26 cellular contexts compared by ENCODE assay signal in the genomic region with DNA sequence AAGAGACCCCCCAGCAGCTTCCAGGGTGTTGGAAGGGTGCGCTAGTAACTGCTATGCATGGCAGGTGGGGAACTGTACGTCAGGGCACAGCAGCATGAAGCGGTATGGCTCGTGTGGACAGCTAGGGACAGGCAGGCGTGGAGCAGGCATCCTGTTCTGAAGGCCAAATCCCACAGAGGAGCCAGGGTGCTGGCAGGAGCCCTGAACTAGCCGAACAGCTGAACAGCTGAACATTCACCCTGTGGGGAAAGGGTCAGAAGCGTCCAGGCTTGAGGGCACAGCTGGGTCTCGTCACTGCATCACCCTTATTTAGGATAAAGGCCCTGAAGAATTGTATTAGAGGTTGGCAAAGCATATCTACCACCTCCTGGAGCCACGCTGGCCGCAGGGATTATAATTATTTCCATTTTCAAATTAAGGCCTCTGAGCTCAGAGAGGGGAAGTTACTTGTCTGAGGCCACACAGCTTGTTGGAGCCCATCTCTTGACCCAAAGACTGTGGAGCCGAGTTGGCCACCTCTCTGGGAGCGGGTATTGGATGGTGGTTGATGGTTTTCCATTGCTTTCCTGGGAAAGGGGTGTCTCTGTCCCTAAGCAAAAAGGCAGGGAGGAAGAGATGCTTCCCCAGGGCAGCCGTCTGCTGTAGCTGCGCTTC. TPM values are rescaled to one million over a fixed set of nuclear protein-coding genes. Genes with fewer than 3 reads are reported as not detected.
DNase-seq lines count a peak whose midpoint lies in the region; ATAC-seq and TF ChIP-seq lines count a peak whose summit lies in the region.
"Had no signal": no experiment of that assay in that cellular context is flagged by ENCODE, and none has a peak within 500 bp of the region (broad histone marks: within the 10 kb centered on the region; RNA-seq: fewer than 3 reads in every experiment).

No MANE protein-coding gene starts in this region.

- no CpG with 5 or more reads among the region's 14 CpGs for WGBS in neuronal stem cell (ENCODE audit: extremely low coverage in 2 of 2, insufficient read length in 2 of 2, insufficient replicate concordance in 1 of 2), 2 donors

- H3K9me3 ChIP-seq in Panc1 (ENCODE audit: control insufficient read depth, insufficient read depth, low read depth, low read length) (no peaks in the 10 kb centered on the region), neuronal stem cell (replicated peaks in 1 of 2; ENCODE audit: control insufficient read depth in 2 of 2, insufficient read depth in 1 of 2, low read depth in 1 of 2, low read length in 2 of 2) (no peaks in the 10 kb centered on the region), skeletal muscle tissue (ENCODE audit: control insufficient read depth in 3 of 3, low read length in 3 of 3) (no peaks in the 10 kb centered on the region)
- H3K9me3 ChIP-seq: BLaER1 had no signal

- H4K91ac ChIP-seq in neuronal stem cell (ENCODE audit: low read depth, low read length, poor library complexity) = no peak overlapping the region

- no peaks in the 10 kb centered on the region for H3K4me1 ChIP-seq in Panc1 (ENCODE audit: control insufficient read depth, insufficient read depth, low read length)
- peaks cover 0 to 12% of the 10 kb centered on the region in 2 donors for H3K4me1 ChIP-seq in neuronal stem cell (ENCODE audit: control insufficient read depth in 2 of 2, insufficient read depth in 1 of 2, low read depth in 1 of 2, low read length in 2 of 2)
- peaks cover 8 to 13% (median 10%) of the 10 kb centered on the region in 3 donors for H3K4me1 ChIP-seq in skeletal muscle tissue (ENCODE audit: control insufficient read depth in 3 of 3, insufficient read depth in 3 of 3, low read length in 3 of 3)
- H3K4me1 ChIP-seq: BLaER1 had no signal

- H3K9me3 Mint-ChIP-seq in glutamatergic neuron (ENCODE audit: unreplicated experiment) = peaks cover 5% of the 10 kb centered on the region
- H3K9me3 Mint-ChIP-seq: CD4-positive, alpha-beta T cell; H9; HFFc6 had no signal

- H2BK15ac ChIP-seq in neuronal stem cell (ENCODE audit: low read length) = no peak overlapping the region

- no peak overlapping the region for H3K4ac ChIP-seq in neuronal stem cell (ENCODE audit: low read length)

- POLR2A ChIA-PET in Panc1 (lab: Charles Lee) = no interaction called here

- no peak overlapping the region for H2BK5ac ChIP-seq in neuronal stem cell (ENCODE audit: low read length)

- no peaks in the 10 kb centered on the region for H3K36me3 ChIP-seq in Panc1 (ENCODE audit: control insufficient read depth, insufficient read depth, low read length)
- H3K36me3 ChIP-seq in neuronal stem cell (replicated peaks in 1 of 2; ENCODE audit: control insufficient read depth in 2 of 2, insufficient read depth in 2 of 2, low read length in 2 of 2) = no peaks in the 10 kb centered on the region
- H3K36me3 ChIP-seq in skeletal muscle tissue (ENCODE audit: control insufficient read depth in 3 of 3, insufficient read depth in 3 of 3, low read length in 3 of 3) = peaks cover 4 to 26% (median 14%) of the 10 kb centered on the region in 3 donors
- H3K36me3 ChIP-seq: BLaER1 had no signal

- no peak overlapping the region for H3K9ac ChIP-seq in neuronal stem cell (ENCODE audit: low read depth, low read length, poor library complexity)
- H3K9ac ChIP-seq in skeletal muscle tissue (ENCODE audit: low read depth in 1 of 3, low read length in 3 of 3) = peak overlapping the region in 2 of 3 donors; percentile 24 to 57
- H3K9ac ChIP-seq: BLaER1, GM23248 had no signal

- H3K23ac ChIP-seq in neuronal stem cell (ENCODE audit: low read depth, low read length, poor library complexity) = no peak overlapping the region

- no peaks in the 10 kb centered on the region for H3K79me1 ChIP-seq in neuronal stem cell (ENCODE audit: low read depth, low read length)

- no peaks in the 10 kb centered on the region for H3K4me1 Mint-ChIP-seq in glutamatergic neuron (ENCODE audit: low read depth, unreplicated experiment)

- H3K27ac Mint-ChIP-seq in glutamatergic neuron (ENCODE audit: unreplicated experiment) = peak overlapping the region; percentile 20
- H3K27ac Mint-ChIP-seq: CD4-positive, alpha-beta T cell; H9; HFFc6 had no signal

- no peak overlapping the region for H4K8ac ChIP-seq in neuronal stem cell (ENCODE audit: low read depth, low read length)

- no peak overlapping the region for H3K4me3 Mint-ChIP-seq in glutamatergic neuron (ENCODE audit: unreplicated experiment)
- H3K4me3 Mint-ChIP-seq: CD4-positive, alpha-beta T cell; H9; HFFc6 had no signal

- H3K14ac ChIP-seq in neuronal stem cell (ENCODE audit: low read length) = no peak overlapping the region

- no peaks in the 10 kb centered on the region for H3K27me3 ChIP-seq in Panc1 (ENCODE audit: control insufficient read depth, insufficient read depth, low read length)
- H3K27me3 ChIP-seq in neuronal stem cell (ENCODE audit: control insufficient read depth in 3 of 3, insufficient read depth in 3 of 3, low read depth in 1 of 3, low read length in 3 of 3) = peaks cover 0 to 12% (median 0%) of the 10 kb centered on the region in 3 experiments
- H3K27me3 ChIP-seq in skeletal muscle tissue (ENCODE audit: control insufficient read depth in 3 of 3, insufficient read depth in 3 of 3, low read length in 3 of 3) = no peaks in the 10 kb centered on the region
- H3K27me3 ChIP-seq: BLaER1 had no signal

- in situ Hi-C loops in Panc1 (cut with HindIII; ENCODE audit: low pct_unique_long_range_greater_than_20kb, low sequenced_read_pairs) = no loop called here

- no TSS peak for BruUV-seq in Panc1 (replicated peaks; lab: Mats Ljungman, UMichigan)

- H2BK12ac ChIP-seq in neuronal stem cell (ENCODE audit: low read length) = no peak overlapping the region

- no peak overlapping the region for H2BK120ac ChIP-seq in neuronal stem cell (ENCODE audit: low read depth, low read length)

- no peak overlapping the region for H3K4me3 ChIP-seq in Panc1 (ENCODE audit: low read depth in 2 of 2, low read length in 2 of 2)
- H3K4me3 ChIP-seq in neuronal stem cell (ENCODE audit: low read length in 2 of 2) = no peak overlapping the region
- H3K4me3 ChIP-seq in skeletal muscle tissue (ENCODE audit: low read length in 3 of 3) = no peak overlapping the region
- H3K4me3 ChIP-seq: BLaER1, GM12878, GM23248 had no signal

- no peak for DNase-seq in Panc1 (ENCODE audit: low read depth, low spot score)
- no peak for DNase-seq in glutamatergic neuron
- no peak for DNase-seq in neuronal stem cell (ENCODE audit: low spot score)
- no peak for DNase-seq in activated CD4-positive, alpha-beta T cell treated with anti-CD3 and anti-CD28 coated beads, Interleukin-2, amount 50 U/mL, for 1 hour
- no peak for DNase-seq in pons (ENCODE audit: low spot score)
- no peak for DNase-seq in head of caudate nucleus
- no peak for DNase-seq in omental fat pad (ENCODE audit: low spot score)
- DNase-seq: CD4-positive, alpha-beta T cell; COR-L47; DMS79 treated with DMSO at 0.1 percent for 48 hours; GM23248; H9; HFFc6; KBM-7; NCI-H1092; NCI-H1436; NCI-H187 treated with DMSO at 0.1 percent for 48 hours; NCI-H2107; NCI-H2227 treated with DMSO at 0.1 percent for 48 hours; NCI-H510A treated with DMSO at 0.1 percent for 48 hours; NCI-H748 treated with DMSO at 0.1 percent for 48 hours; SIG-M5 had no signal

- intact Hi-C loops in Panc1 (cut with micrococcal nuclease; ENCODE audit: unreplicated experiment) (no loop called here), head of caudate nucleus (cut with DNase I) (no loop called here)

- H3K36me3 Mint-ChIP-seq in glutamatergic neuron (ENCODE audit: unreplicated experiment) = peaks cover 5% of the 10 kb centered on the region

- CTCF ChIA-PET in Panc1 (lab: Charles Lee) = no interaction called here

- peaks cover 5% of the 10 kb centered on the region for H3K27me3 Mint-ChIP-seq in glutamatergic neuron (ENCODE audit: unreplicated experiment)
- H3K27me3 Mint-ChIP-seq: CD4-positive, alpha-beta T cell had no signal

- no peak overlapping the region for H2AFZ ChIP-seq in neuronal stem cell (ENCODE audit: low read length)
- H2AFZ ChIP-seq: GM23248 had no signal

- ATAC-seq in Panc1 (0 out of 2 replicates have a peak, but pooled peaks have one; percentile 35), omental fat pad (ENCODE audit: low FRiP score) (no peak)
- ATAC-seq: GM12878 had no signal

- no peak overlapping the region for H3K4me2 ChIP-seq in neuronal stem cell (ENCODE audit: insufficient read depth, low read length, poor library complexity, severe bottlenecking)
- H3K4me2 ChIP-seq: BLaER1 had no signal

- peak overlapping the region; percentile 67 for H2AK5ac ChIP-seq in neuronal stem cell (ENCODE audit: low read depth, low read length)

- H3K18ac ChIP-seq in neuronal stem cell (ENCODE audit: low read length) = no peak overlapping the region

- TF ChIP-seq CTCF in Panc1 (IDR thresholded peaks at IDR 0.05) (no peak), glutamatergic neuron (IDR thresholded peaks at IDR 0.05; ENCODE audit: partially characterized antibody, unreplicated experiment) (no peak), omental fat pad (IDR thresholded peaks at IDR 0.05) (no peak)

- H3K27ac ChIP-seq in Panc1 (ENCODE audit: low read length) (no peak overlapping the region), neuronal stem cell (replicated peaks; ENCODE audit: low read length) (no peak overlapping the region), skeletal muscle tissue (ENCODE audit: low read depth, low read length) (no peak overlapping the region)
- H3K27ac ChIP-seq: BLaER1, GM23248 had no signal

RNA-seq across cellular contexts. Expression of gene STH, which starts 3.3 kb away (rescaled TPM):
- total RNA-seq in Panc1 (2021; ENCODE audit: unreplicated experiment) (not detected), glutamatergic neuron (ENCODE audit: unreplicated experiment) (4.1 TPM), skeletal muscle tissue (not detected), omental fat pad (not detected)
- polyA plus RNA-seq in Panc1 (2012; ENCODE audit: insufficient read length) = not detected
- not detected for polyA plus RNA-seq in neuronal stem cell (2013, experiment 1 of 2)
- not detected for polyA plus RNA-seq in neuronal stem cell (2013, experiment 2 of 2)
- total RNA-seq: A673; CD4-positive, alpha-beta T cell; GM12878; GM23248; H9; HFFc6 had no signal
- polyA plus RNA-seq: GM12878, GM23248 had no signal
